Comparison of ENCODE assay signal across 1 cellular context in the genomic region with DNA sequence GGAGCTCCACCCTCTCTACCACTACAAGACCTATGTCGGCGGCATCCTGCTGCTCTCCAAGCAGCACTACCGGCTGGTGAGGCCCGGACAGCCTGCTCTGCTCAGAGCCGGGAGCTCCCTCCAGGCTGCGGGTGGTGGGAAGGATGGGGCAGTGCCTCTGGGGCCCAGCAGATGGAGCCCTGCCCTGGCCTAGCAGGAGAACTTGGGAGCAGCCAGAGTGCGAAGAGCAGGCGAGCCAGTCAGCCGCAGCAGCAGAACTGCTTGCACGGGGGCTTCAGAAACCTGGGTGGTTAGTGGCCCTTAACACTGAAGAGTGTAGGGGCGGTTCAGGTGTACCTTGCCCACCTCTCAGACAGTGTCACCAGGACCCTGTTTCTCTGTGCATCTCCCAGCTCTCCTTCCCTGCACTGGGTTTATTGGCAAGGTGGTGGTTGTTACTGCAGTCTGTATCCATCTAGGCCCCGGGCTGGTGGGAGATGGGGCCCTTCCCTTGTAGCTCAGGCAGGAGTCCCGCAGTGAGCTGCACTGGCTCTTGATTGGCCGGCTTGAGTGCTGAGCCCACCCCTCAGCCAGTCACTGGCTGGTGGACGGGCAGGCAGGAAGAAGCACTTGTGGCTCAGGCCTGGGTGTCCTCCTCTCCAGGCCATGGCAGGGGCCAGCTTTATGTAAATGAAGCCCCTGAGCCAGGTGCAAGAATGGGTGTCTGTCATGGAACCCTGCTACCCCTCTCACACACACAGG.
A peak's percentile ranks its signal among the peaks of the same experiment; 100 is the strongest.
TF ChIP-seq lines count a peak whose summit lies in the region.

No MANE protein-coding gene starts in this region.

TF ChIP-seq in GM12878, 131 proteins besides CTCF, POLR2A, EP300 and RAD21:
- TF ChIP-seq, protein P1, sequence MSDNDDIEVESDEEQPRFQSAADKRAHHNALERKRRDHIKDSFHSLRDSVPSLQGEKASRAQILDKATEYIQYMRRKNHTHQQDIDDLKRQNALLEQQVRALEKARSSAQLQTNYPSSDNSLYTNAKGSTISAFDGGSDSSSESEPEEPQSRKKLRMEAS (IDR thresholded peaks at IDR 0.05; ENCODE audit: low read depth, low read length) = no peak
- no peak for TF ChIP-seq KDM1A (IDR thresholded peaks at IDR 0.05; ENCODE audit: borderline replicate concordance)
- TF ChIP-seq SMC3 (IDR thresholded peaks at IDR 0.05; ENCODE audit: borderline replicate concordance, low read length) = peak; percentile 51; the same call in 1 of the 2 replicates
- no peak for TF ChIP-seq YY1 (IDR thresholded peaks at IDR 0.05; ENCODE audit: low read depth, low read length)
